Comparison of ENCODE assay signal across 1 cellular context in the genomic region with DNA sequence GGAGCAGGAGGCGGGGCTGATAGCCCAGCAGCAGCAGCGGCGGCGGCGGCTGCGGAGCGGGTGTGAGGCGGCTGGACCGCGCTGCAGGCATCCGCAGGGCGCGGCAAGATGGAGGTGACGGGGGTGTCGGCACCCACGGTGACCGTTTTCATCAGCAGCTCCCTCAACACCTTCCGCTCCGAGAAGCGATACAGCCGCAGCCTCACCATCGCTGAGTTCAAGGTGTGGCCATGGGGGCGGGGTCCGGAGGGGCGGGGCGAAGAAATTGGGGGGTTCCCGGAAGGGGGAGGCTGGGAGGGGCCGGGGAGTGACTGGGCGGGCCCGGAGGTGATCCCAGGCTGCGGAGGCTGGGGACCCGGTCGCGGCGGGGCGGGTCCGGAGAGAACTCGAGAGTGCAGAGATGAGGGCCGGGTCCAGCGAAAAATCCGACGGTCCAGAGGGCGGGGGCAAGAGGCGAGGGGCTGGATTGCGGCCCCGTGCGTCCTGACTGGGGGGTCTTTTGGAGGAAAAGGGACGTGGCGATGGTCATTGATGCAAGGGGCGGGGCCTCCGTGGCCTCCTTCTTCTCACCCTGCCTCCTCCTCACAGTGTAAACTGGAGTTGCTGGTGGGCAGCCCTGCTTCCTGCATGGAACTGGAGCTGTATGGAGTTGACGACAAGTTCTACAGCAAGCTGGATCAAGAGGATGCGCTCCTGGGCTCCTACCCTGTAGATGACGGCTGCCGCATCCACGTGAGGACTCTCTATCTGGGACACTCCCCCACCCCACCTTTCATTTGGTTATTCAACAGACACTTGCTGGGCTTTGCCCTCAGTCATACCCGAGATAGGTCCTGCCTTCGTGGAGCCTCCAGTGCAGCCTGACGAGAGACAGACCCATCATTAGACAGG.
TF ChIP-seq lines count a peak whose summit lies in the region.

A gene with protein sequence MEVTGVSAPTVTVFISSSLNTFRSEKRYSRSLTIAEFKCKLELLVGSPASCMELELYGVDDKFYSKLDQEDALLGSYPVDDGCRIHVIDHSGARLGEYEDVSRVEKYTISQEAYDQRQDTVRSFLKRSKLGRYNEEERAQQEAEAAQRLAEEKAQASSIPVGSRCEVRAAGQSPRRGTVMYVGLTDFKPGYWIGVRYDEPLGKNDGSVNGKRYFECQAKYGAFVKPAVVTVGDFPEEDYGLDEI (plus strand): TSS at position 16 of the 891 bp plus-strand sequence. CDS start 93 bp downstream, at position 109.

TF ChIP-seq in HepG2, 621 proteins besides CTCF, POLR2A, EP300 and RAD21 (continued from another document and continues in another):
- TF ChIP-seq ZSCAN21 (CRISPR knock-in tag; IDR thresholded peaks at IDR 0.05; ENCODE audit: borderline replicate concordance) (peak; percentile 6; the same call in 1 of the 2 replicates), GZF1 (CRISPR knock-in tag; IDR thresholded peaks at IDR 0.05) (peak; percentile 46; the same call in 1 of the 2 replicates), SMAD3 (CRISPR knock-in tag; IDR thresholded peaks at IDR 0.05) (no peak; the same call in 1 of the 2 replicates), KLF12 (CRISPR knock-in tag; IDR thresholded peaks at IDR 0.05; ENCODE audit: borderline replicate concordance) (no peak), PAX8 (CRISPR knock-in tag; IDR thresholded peaks at IDR 0.05; ENCODE audit: borderline replicate concordance) (no peak), CHD2 (IDR thresholded peaks at IDR 0.05; ENCODE audit: low read depth, low read length) (peak; percentile 62; the same call in 1 of the 2 replicates), NFYC (CRISPR knock-in tag; IDR thresholded peaks at IDR 0.05) (no peak; the same call in 1 of the 2 replicates), SALL2 (CRISPR knock-in tag; IDR thresholded peaks at IDR 0.05) (no peak; the same call in 1 of the 2 replicates), ZNF136 (CRISPR knock-in tag; IDR thresholded peaks at IDR 0.05; ENCODE audit: low read depth) (no peak), ZNF564 (CRISPR knock-in tag; IDR thresholded peaks at IDR 0.05) (peak; percentile 44; the same call in 1 of the 2 replicates), HDAC1 (CRISPR knock-in tag; IDR thresholded peaks at IDR 0.05) (0 out of 2 replicates have a peak, but pooled peaks have one; percentile 1), ZNF543 (CRISPR knock-in tag; IDR thresholded peaks at IDR 0.05) (peak; percentile 55; the same call in 1 of the 2 replicates), AGO2 (optimal IDR thresholded peaks at IDR 0.05; ENCODE audit: low read depth, low read length) (no peak), SP1 (IDR thresholded peaks at IDR 0.05) (no peak), SP1 (CRISPR knock-in tag; IDR thresholded peaks at IDR 0.05) (peak; percentile 73; the same call in 1 of the 2 replicates)
- TF ChIP-seq, protein P1, sequence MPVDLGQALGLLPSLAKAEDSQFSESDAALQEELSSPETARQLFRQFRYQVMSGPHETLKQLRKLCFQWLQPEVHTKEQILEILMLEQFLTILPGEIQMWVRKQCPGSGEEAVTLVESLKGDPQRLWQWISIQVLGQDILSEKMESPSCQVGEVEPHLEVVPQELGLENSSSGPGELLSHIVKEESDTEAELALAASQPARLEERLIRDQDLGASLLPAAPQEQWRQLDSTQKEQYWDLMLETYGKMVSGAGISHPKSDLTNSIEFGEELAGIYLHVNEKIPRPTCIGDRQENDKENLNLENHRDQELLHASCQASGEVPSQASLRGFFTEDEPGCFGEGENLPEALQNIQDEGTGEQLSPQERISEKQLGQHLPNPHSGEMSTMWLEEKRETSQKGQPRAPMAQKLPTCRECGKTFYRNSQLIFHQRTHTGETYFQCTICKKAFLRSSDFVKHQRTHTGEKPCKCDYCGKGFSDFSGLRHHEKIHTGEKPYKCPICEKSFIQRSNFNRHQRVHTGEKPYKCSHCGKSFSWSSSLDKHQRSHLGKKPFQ (CRISPR knock-in tag; IDR thresholded peaks at IDR 0.05; ENCODE audit: insufficient replicate concordance) = peak; percentile 37
- TF ChIP-seq, protein P2, sequence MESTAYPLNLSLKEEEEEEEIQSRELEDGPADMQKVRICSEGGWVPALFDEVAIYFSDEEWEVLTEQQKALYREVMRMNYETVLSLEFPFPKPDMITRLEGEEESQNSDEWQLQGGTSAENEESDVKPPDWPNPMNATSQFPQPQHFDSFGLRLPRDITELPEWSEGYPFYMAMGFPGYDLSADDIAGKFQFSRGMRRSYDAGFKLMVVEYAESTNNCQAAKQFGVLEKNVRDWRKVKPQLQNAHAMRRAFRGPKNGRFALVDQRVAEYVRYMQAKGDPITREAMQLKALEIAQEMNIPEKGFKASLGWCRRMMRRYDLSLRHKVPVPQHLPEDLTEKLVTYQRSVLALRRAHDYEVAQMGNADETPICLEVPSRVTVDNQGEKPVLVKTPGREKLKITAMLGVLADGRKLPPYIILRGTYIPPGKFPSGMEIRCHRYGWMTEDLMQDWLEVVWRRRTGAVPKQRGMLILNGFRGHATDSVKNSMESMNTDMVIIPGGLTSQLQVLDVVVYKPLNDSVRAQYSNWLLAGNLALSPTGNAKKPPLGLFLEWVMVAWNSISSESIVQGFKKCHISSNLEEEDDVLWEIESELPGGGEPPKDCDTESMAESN (CRISPR knock-in tag; conservative IDR thresholded peaks at IDR 0.05) = 0 out of 2 replicates have a peak, but pooled peaks have one; percentile 19
- TF ChIP-seq, protein P3, sequence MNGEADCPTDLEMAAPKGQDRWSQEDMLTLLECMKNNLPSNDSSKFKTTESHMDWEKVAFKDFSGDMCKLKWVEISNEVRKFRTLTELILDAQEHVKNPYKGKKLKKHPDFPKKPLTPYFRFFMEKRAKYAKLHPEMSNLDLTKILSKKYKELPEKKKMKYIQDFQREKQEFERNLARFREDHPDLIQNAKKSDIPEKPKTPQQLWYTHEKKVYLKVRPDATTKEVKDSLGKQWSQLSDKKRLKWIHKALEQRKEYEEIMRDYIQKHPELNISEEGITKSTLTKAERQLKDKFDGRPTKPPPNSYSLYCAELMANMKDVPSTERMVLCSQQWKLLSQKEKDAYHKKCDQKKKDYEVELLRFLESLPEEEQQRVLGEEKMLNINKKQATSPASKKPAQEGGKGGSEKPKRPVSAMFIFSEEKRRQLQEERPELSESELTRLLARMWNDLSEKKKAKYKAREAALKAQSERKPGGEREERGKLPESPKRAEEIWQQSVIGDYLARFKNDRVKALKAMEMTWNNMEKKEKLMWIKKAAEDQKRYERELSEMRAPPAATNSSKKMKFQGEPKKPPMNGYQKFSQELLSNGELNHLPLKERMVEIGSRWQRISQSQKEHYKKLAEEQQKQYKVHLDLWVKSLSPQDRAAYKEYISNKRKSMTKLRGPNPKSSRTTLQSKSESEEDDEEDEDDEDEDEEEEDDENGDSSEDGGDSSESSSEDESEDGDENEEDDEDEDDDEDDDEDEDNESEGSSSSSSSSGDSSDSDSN (CRISPR knock-in tag; IDR thresholded peaks at IDR 0.05) = 0 out of 2 replicates have a peak, but pooled peaks have one; percentile 14
- TF ChIP-seq, protein P4, sequence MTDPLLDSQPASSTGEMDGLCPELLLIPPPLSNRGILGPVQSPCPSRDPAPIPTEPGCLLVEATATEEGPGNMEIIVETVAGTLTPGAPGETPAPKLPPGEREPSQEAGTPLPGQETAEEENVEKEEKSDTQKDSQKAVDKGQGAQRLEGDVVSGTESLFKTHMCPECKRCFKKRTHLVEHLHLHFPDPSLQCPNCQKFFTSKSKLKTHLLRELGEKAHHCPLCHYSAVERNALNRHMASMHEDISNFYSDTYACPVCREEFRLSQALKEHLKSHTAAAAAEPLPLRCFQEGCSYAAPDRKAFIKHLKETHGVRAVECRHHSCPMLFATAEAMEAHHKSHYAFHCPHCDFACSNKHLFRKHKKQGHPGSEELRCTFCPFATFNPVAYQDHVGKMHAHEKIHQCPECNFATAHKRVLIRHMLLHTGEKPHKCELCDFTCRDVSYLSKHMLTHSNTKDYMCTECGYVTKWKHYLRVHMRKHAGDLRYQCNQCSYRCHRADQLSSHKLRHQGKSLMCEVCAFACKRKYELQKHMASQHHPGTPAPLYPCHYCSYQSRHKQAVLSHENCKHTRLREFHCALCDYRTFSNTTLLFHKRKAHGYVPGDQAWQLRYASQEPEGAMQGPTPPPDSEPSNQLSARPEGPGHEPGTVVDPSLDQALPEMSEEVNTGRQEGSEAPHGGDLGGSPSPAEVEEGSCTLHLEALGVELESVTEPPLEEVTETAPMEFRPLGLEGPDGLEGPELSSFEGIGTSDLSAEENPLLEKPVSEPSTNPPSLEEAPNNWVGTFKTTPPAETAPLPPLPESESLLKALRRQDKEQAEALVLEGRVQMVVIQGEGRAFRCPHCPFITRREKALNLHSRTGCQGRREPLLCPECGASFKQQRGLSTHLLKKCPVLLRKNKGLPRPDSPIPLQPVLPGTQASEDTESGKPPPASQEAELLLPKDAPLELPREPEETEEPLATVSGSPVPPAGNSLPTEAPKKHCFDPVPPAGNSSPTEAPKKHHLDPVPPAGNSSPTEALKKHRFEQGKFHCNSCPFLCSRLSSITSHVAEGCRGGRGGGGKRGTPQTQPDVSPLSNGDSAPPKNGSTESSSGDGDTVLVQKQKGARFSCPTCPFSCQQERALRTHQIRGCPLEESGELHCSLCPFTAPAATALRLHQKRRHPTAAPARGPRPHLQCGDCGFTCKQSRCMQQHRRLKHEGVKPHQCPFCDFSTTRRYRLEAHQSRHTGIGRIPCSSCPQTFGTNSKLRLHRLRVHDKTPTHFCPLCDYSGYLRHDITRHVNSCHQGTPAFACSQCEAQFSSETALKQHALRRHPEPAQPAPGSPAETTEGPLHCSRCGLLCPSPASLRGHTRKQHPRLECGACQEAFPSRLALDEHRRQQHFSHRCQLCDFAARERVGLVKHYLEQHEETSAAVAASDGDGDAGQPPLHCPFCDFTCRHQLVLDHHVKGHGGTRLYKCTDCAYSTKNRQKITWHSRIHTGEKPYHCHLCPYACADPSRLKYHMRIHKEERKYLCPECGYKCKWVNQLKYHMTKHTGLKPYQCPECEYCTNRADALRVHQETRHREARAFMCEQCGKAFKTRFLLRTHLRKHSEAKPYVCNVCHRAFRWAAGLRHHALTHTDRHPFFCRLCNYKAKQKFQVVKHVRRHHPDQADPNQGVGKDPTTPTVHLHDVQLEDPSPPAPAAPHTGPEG (CRISPR knock-in tag; IDR thresholded peaks at IDR 0.05) = no peak
- TF ChIP-seq, protein P5, sequence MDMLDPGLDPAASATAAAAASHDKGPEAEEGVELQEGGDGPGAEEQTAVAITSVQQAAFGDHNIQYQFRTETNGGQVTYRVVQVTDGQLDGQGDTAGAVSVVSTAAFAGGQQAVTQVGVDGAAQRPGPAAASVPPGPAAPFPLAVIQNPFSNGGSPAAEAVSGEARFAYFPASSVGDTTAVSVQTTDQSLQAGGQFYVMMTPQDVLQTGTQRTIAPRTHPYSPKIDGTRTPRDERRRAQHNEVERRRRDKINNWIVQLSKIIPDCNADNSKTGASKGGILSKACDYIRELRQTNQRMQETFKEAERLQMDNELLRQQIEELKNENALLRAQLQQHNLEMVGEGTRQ (IDR thresholded peaks at IDR 0.05; ENCODE audit: low read depth, low read length) = no peak
- TF ChIP-seq, protein P5 (CRISPR knock-in tag; IDR thresholded peaks at IDR 0.05; ENCODE audit: borderline replicate concordance) = peak; percentile 28; the same call in 1 of the 2 replicates
- TF ChIP-seq, protein P6, sequence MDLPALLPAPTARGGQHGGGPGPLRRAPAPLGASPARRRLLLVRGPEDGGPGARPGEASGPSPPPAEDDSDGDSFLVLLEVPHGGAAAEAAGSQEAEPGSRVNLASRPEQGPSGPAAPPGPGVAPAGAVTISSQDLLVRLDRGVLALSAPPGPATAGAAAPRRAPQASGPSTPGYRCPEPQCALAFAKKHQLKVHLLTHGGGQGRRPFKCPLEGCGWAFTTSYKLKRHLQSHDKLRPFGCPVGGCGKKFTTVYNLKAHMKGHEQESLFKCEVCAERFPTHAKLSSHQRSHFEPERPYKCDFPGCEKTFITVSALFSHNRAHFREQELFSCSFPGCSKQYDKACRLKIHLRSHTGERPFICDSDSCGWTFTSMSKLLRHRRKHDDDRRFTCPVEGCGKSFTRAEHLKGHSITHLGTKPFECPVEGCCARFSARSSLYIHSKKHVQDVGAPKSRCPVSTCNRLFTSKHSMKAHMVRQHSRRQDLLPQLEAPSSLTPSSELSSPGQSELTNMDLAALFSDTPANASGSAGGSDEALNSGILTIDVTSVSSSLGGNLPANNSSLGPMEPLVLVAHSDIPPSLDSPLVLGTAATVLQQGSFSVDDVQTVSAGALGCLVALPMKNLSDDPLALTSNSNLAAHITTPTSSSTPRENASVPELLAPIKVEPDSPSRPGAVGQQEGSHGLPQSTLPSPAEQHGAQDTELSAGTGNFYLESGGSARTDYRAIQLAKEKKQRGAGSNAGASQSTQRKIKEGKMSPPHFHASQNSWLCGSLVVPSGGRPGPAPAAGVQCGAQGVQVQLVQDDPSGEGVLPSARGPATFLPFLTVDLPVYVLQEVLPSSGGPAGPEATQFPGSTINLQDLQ (CRISPR knock-in tag; IDR thresholded peaks at IDR 0.05) = 0 out of 2 replicates have a peak, but pooled peaks have one; percentile 17
- TF ChIP-seq, protein P7, sequence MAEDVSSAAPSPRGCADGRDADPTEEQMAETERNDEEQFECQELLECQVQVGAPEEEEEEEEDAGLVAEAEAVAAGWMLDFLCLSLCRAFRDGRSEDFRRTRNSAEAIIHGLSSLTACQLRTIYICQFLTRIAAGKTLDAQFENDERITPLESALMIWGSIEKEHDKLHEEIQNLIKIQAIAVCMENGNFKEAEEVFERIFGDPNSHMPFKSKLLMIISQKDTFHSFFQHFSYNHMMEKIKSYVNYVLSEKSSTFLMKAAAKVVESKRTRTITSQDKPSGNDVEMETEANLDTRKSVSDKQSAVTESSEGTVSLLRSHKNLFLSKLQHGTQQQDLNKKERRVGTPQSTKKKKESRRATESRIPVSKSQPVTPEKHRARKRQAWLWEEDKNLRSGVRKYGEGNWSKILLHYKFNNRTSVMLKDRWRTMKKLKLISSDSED (CRISPR knock-in tag; IDR thresholded peaks at IDR 0.05) = no peak
- TF ChIP-seq, protein P8, sequence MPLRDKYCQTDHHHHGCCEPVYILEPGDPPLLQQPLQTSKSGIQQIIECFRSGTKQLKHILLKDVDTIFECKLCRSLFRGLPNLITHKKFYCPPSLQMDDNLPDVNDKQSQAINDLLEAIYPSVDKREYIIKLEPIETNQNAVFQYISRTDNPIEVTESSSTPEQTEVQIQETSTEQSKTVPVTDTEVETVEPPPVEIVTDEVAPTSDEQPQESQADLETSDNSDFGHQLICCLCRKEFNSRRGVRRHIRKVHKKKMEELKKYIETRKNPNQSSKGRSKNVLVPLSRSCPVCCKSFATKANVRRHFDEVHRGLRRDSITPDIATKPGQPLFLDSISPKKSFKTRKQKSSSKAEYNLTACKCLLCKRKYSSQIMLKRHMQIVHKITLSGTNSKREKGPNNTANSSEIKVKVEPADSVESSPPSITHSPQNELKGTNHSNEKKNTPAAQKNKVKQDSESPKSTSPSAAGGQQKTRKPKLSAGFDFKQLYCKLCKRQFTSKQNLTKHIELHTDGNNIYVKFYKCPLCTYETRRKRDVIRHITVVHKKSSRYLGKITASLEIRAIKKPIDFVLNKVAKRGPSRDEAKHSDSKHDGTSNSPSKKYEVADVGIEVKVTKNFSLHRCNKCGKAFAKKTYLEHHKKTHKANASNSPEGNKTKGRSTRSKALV (CRISPR knock-in tag; IDR thresholded peaks at IDR 0.05) = no peak
